ENCODE assay signal across 8 cellular contexts in genomic region chr19:13118424-13119193, GRCh38. TPM values are rescaled to one million over a fixed set of nuclear protein-coding genes. Genes with fewer than 3 reads are reported as not detected.
DNase-seq lines count a peak whose midpoint lies in the region; ATAC-seq and TF ChIP-seq lines count a peak whose summit lies in the region.

No MANE protein-coding gene starts in this region.

- no peak for TF ChIP-seq POLR2A in breast epithelium (IDR thresholded peaks at IDR 0.05)
- TF ChIP-seq POLR2A in stomach (IDR thresholded peaks at IDR 0.05): no peak

- 0 to 2% (median 1%) methylated on average over 35 to 57 of the region's 57 CpGs for WGBS in stomach, 5 donors

- peak; percentile 29 for DNase-seq in DMS153 (lab: John Stamatoyannopoulos, UW)
- DNase-seq in DMS153 treated with DMSO at 0.1 percent for 48 hours (lab: John Stamatoyannopoulos, UW; ENCODE audit: unreplicated experiment): no peak
- peak; percentile 68 for DNase-seq in OCI-M1 (lab: John Stamatoyannopoulos, UW)
- DNase-seq in breast epithelium (ENCODE audit: low spot score in 2 of 2): peak in 1 of 2 donors; percentile 70
- peak; percentile 63 for DNase-seq in left lobe of liver (ENCODE audit: low spot score)
- DNase-seq in stomach: peak; percentile 52

- TF ChIP-seq EP300 in stomach (IDR thresholded peaks at IDR 0.05): no peak

- intact Hi-C loops in breast epithelium (cut with DNase I; ENCODE audit: low total_unique reads) (no loop called here), stomach (cut with DNase I; ENCODE audit: low total_unique reads) (no loop called here)

- H3K36me3 ChIP-seq in breast epithelium: no peaks in the 10 kb centered on the region
- peaks cover 0 to 34% (median 19%) of the 10 kb centered on the region in 4 donors for H3K36me3 ChIP-seq in stomach

- H3K9me3 ChIP-seq in breast epithelium (no peaks in the 10 kb centered on the region), stomach (no peaks in the 10 kb centered on the region)

- no peak for TF ChIP-seq CTCF in breast epithelium (IDR thresholded peaks at IDR 0.05)
- no peak for TF ChIP-seq CTCF in stomach (IDR thresholded peaks at IDR 0.05)

- H3K27ac ChIP-seq in breast epithelium (peak overlapping the region; percentile 52 to 77), stomach (peak overlapping the region; percentile 19 to 88 (median 76))

- H3K4me3 ChIP-seq in breast epithelium (peak overlapping the region; percentile 69 to 97 (median 72)), stomach (peak overlapping the region; percentile 86 to 100 (median 98))

- H3K4me1 ChIP-seq in breast epithelium (peaks cover 8 to 22% of the 10 kb centered on the region in 2 donors), stomach (peaks cover 37 to 64% (median 56%) of the 10 kb centered on the region in 4 donors)

- ATAC-seq in HG02571 (IDR thresholded peaks at IDR 0.05; ENCODE audit: unreplicated experiment) (peak; percentile 2), left lobe of liver (peak; percentile 29), GM19463 (IDR thresholded peaks at IDR 0.05; ENCODE audit: unreplicated experiment) (no peak)

- H3K27me3 ChIP-seq in breast epithelium (no peaks in the 10 kb centered on the region), stomach (no peaks in the 10 kb centered on the region)

RNA-seq across cellular contexts. Expression of gene NACC1, which starts 0.5 kb away (rescaled TPM):
- total RNA-seq in breast epithelium (10 to 100 TPM in 2 of 3 donors, 1 to 10 TPM in 1; 8.5 to 20.5 (median 19.7) TPM), left lobe of liver (26.7 TPM), stomach (100 to 1,000 TPM in 1 of 5 donors, 10 to 100 TPM in 4; 10.1 to 122 (median 26.3) TPM)
- 10 to 100 TPM in 1 of 3 donors, 1 to 10 TPM in 2; 6.9 to 26.2 (median 9.5) TPM for polyA plus RNA-seq in stomach

RNA-seq across cellular contexts. Expression of gene TRMT1, which starts 2.1 kb away (rescaled TPM):
- total RNA-seq in breast epithelium: 10 to 100 TPM; 29.7 to 37.4 (median 31.7) TPM
- 15.8 TPM for total RNA-seq in left lobe of liver
- total RNA-seq in stomach: 100 to 1,000 TPM in 1 of 5 donors, 10 to 100 TPM in 4; 29.6 to 373 (median 36.5) TPM
- 10 to 100 TPM; 64.7 to 88.2 (median 77.9) TPM for polyA plus RNA-seq in stomach

RNA-seq across cellular contexts. Expression of gene LYL1, which starts 16.0 kb away (rescaled TPM):
- total RNA-seq in breast epithelium (10 to 100 TPM in 1 of 3 donors, 1 to 10 TPM in 2; 7.0 to 21.0 (median 9.2) TPM), left lobe of liver (1.5 TPM), stomach (10 to 100 TPM in 2 of 5 donors, 1 to 10 TPM in 2, not detected in 1; 1.3 to 19.3 (median 7.6) TPM)
- 1 to 10 TPM; 4.1 to 5.5 (median 5.0) TPM for polyA plus RNA-seq in stomach

RNA-seq across cellular contexts. Expression of gene STX10, which starts 31.6 kb away (rescaled TPM):
- 10 to 100 TPM; 74.6 to 78.3 (median 75.2) TPM for total RNA-seq in breast epithelium
- total RNA-seq in left lobe of liver: 22.7 TPM
- total RNA-seq in stomach: 100 to 1,000 TPM in 3 of 5 donors, 10 to 100 TPM in 2; 20.4 to 942 (median 117) TPM
- 100 to 1,000 TPM in 1 of 3 donors, 10 to 100 TPM in 2; 74.8 to 114 (median 94.7) TPM for polyA plus RNA-seq in stomach

RNA-seq across cellular contexts. Expression of gene IER2, which starts 31.6 kb away (rescaled TPM):
- total RNA-seq in breast epithelium: 100 to 1,000 TPM in 1 of 3 donors, 10 to 100 TPM in 2; 20.6 to 146 (median 79.6) TPM
- 26.5 TPM for total RNA-seq in left lobe of liver
- 100 to 1,000 TPM in 3 of 5 donors, 10 to 100 TPM in 2; 32.3 to 421 (median 150) TPM for total RNA-seq in stomach
- 10 to 100 TPM; 64.3 to 87.2 (median 64.6) TPM for polyA plus RNA-seq in stomach
